Comparison of ENCODE assay signal across 29 cellular contexts in genomic region chrX:71936632-71937031, GRCh38. TPM values are rescaled to one million over a fixed set of nuclear protein-coding genes. Genes with fewer than 3 reads are reported as not detected.
"Had no signal": no experiment of that assay in that cellular context is flagged by ENCODE, and none has a peak within 500 bp of the region (broad histone marks: within the 10 kb centered on the region; RNA-seq: fewer than 3 reads in every experiment).

No MANE protein-coding gene starts in this region.

- H3K4me1 ChIP-seq: ascending aorta had no signal

- H3K4me2 ChIP-seq: hepatocyte had no signal

- H3K4me3 Mint-ChIP-seq: activated CD4-positive, alpha-beta memory T cell treated with anti-CD3 and anti-CD28 coated beads, Interleukin-2, amount 10 ng/mL, durations not matched to agents 7 days and 5 days; activated CD4-positive, alpha-beta T cell treated with anti-CD3 and anti-CD28 coated beads, Interleukin-2, amount 10 ng/mL, durations not matched to agents 7 days and 5 days; activated naive CD4-positive, alpha-beta T cell treated with anti-CD3 and anti-CD28 coated beads, Interleukin-2, amount 10 ng/mL, durations not matched to agents 7 days and 5 days; activated naive CD8-positive, alpha-beta T cell treated with anti-CD3 and anti-CD28 coated beads, Interleukin-2, amount 10 ng/mL, durations not matched to agents 7 days and 5 days; activated T-cell treated with anti-CD3 and anti-CD28 coated beads, Interleukin-2, amount 50 U/mL, for 24 hours; activated T-cell treated with anti-CD3 and anti-CD28 coated beads, Interleukin-2, amount 50 U/mL, for 72 hours; central memory CD8-positive, alpha-beta T cell; dendritic cell treated with granulocyte-macrophage colony-stimulating factor and Interleukin-4, amounts not matched to agents 40 ng/mL and 50 ng/mL, for 4 days; endodermal cell had no signal

- H3K36me3 Mint-ChIP-seq: activated naive CD4-positive, alpha-beta T cell treated with anti-CD3 and anti-CD28 coated beads, Interleukin-2, amount 10 ng/mL, durations not matched to agents 7 days and 5 days; activated naive CD4-positive, alpha-beta T cell treated with anti-CD3 and anti-CD28 coated beads, Interleukin-2, amount 50 U/mL, for 72 hours; activated naive CD8-positive, alpha-beta T cell treated with anti-CD3 and anti-CD28 coated beads, Interleukin-2, amount 10 ng/mL, durations not matched to agents 7 days and 5 days had no signal

- FAIRE-seq: bronchial epithelial cell, frontal cortex had no signal

- H3K36me3 ChIP-seq: ascending aorta, brain microvascular endothelial cell, heart right ventricle had no signal

- H2AFZ ChIP-seq: hepatocyte had no signal

- H3K79me2 ChIP-seq: hepatocyte had no signal

- H3K9me3 ChIP-seq: ascending aorta, heart right ventricle had no signal

- H3K9me3 Mint-ChIP-seq: activated CD4-positive, alpha-beta memory T cell treated with anti-CD3 and anti-CD28 coated beads, Interleukin-2, amount 10 ng/mL, durations not matched to agents 7 days and 5 days; activated CD4-positive, alpha-beta T cell treated with anti-CD3 and anti-CD28 coated beads, Interleukin-2, amount 10 ng/mL, durations not matched to agents 7 days and 5 days; activated naive CD4-positive, alpha-beta T cell treated with anti-CD3 and anti-CD28 coated beads, Interleukin-2, amount 10 ng/mL, durations not matched to agents 7 days and 5 days; activated naive CD4-positive, alpha-beta T cell treated with anti-CD3 and anti-CD28 coated beads, Interleukin-2, amount 50 U/mL, for 72 hours; activated naive CD8-positive, alpha-beta T cell treated with anti-CD3 and anti-CD28 coated beads, Interleukin-2, amount 10 ng/mL, durations not matched to agents 7 days and 5 days; activated T-cell treated with anti-CD3 and anti-CD28 coated beads, Interleukin-2, amount 50 U/mL, for 24 hours; activated T-cell treated with anti-CD3 and anti-CD28 coated beads, Interleukin-2, amount 50 U/mL, for 72 hours; central memory CD8-positive, alpha-beta T cell; dendritic cell treated with granulocyte-macrophage colony-stimulating factor and Interleukin-4, amounts not matched to agents 40 ng/mL and 50 ng/mL, for 4 days had no signal

- DNase-seq: activated CD4-positive, alpha-beta memory T cell treated with anti-CD3 and anti-CD28 coated beads, Interleukin-2, amount 10 ng/mL, durations not matched to agents 7 days and 5 days; activated CD4-positive, alpha-beta T cell treated with anti-CD3 and anti-CD28 coated beads for 1 hour; activated CD4-positive, alpha-beta T cell treated with anti-CD3 and anti-CD28 coated beads for 4 hours; activated CD4-positive, alpha-beta T cell treated with anti-CD3 and anti-CD28 coated beads, Interleukin-2, amount 10 ng/mL, durations not matched to agents 7 days and 5 days; activated CD4-positive, alpha-beta T cell treated with anti-CD3 and anti-CD28 coated beads, Interleukin-2, amount 50 U/mL, for 4 hours; activated CD8-positive, alpha-beta memory T cell treated with anti-CD3 and anti-CD28 coated beads, Interleukin-2, amount 50 U/mL, for 48 hours; activated gamma-delta T cell; activated naive CD4-positive, alpha-beta T cell; activated naive CD4-positive, alpha-beta T cell treated with anti-CD3 and anti-CD28 coated beads, Interleukin-2, amount 10 ng/mL, durations not matched to agents 7 days and 5 days; activated naive CD8-positive, alpha-beta T cell treated with anti-CD3 and anti-CD28 coated beads, Interleukin-2, amount 10 ng/mL, durations not matched to agents 7 days and 5 days; activated T-cell treated with anti-CD3 and anti-CD28 coated beads for 4 hours; activated T-cell treated with anti-CD3 and anti-CD28 coated beads, Interleukin-2, amount 50 U/mL, for 24 hours; activated T-cell treated with anti-CD3 and anti-CD28 coated beads, Interleukin-2, amount 50 U/mL, for 72 hours; brain microvascular endothelial cell; dorsolateral prefrontal cortex; effector memory CD4-positive, alpha-beta T cell; endodermal cell; foreskin fibroblast; heart right ventricle; T-helper 2 cell had no signal

- H3K27ac Mint-ChIP-seq: activated CD4-positive, alpha-beta memory T cell treated with anti-CD3 and anti-CD28 coated beads, Interleukin-2, amount 10 ng/mL, durations not matched to agents 7 days and 5 days; activated CD4-positive, alpha-beta T cell treated with anti-CD3 and anti-CD28 coated beads, Interleukin-2, amount 10 ng/mL, durations not matched to agents 7 days and 5 days; activated naive CD4-positive, alpha-beta T cell treated with anti-CD3 and anti-CD28 coated beads, Interleukin-2, amount 10 ng/mL, durations not matched to agents 7 days and 5 days; activated naive CD4-positive, alpha-beta T cell treated with anti-CD3 and anti-CD28 coated beads, Interleukin-2, amount 50 U/mL, for 72 hours; activated naive CD8-positive, alpha-beta T cell treated with anti-CD3 and anti-CD28 coated beads, Interleukin-2, amount 10 ng/mL, durations not matched to agents 7 days and 5 days; activated T-cell treated with anti-CD3 and anti-CD28 coated beads, Interleukin-2, amount 50 U/mL, for 24 hours; activated T-cell treated with anti-CD3 and anti-CD28 coated beads, Interleukin-2, amount 50 U/mL, for 72 hours; dendritic cell treated with granulocyte-macrophage colony-stimulating factor and Interleukin-4, amounts not matched to agents 40 ng/mL and 50 ng/mL, for 4 days; endodermal cell had no signal

- H3K4me3 ChIP-seq: ascending aorta, coronary artery, dorsolateral prefrontal cortex, heart right ventricle, hepatocyte had no signal

- H3K27ac ChIP-seq: ascending aorta, brain microvascular endothelial cell, epithelial cell of prostate, hepatocyte had no signal

- H3K27me3 ChIP-seq: ascending aorta, brain microvascular endothelial cell, hepatocyte had no signal

- H3K4me1 Mint-ChIP-seq: activated CD4-positive, alpha-beta memory T cell treated with anti-CD3 and anti-CD28 coated beads, Interleukin-2, amount 10 ng/mL, durations not matched to agents 7 days and 5 days; activated CD4-positive, alpha-beta T cell treated with anti-CD3 and anti-CD28 coated beads, Interleukin-2, amount 10 ng/mL, durations not matched to agents 7 days and 5 days; activated naive CD4-positive, alpha-beta T cell treated with anti-CD3 and anti-CD28 coated beads, Interleukin-2, amount 10 ng/mL, durations not matched to agents 7 days and 5 days; activated naive CD8-positive, alpha-beta T cell treated with anti-CD3 and anti-CD28 coated beads, Interleukin-2, amount 10 ng/mL, durations not matched to agents 7 days and 5 days; central memory CD8-positive, alpha-beta T cell had no signal

RNA-seq across cellular contexts. Expression of gene NHSL2, which starts 26.0 kb away (rescaled TPM):
- total RNA-seq: bronchial epithelial cell had no signal
